11 cellular contexts compared by ENCODE assay signal in the genomic region with DNA sequence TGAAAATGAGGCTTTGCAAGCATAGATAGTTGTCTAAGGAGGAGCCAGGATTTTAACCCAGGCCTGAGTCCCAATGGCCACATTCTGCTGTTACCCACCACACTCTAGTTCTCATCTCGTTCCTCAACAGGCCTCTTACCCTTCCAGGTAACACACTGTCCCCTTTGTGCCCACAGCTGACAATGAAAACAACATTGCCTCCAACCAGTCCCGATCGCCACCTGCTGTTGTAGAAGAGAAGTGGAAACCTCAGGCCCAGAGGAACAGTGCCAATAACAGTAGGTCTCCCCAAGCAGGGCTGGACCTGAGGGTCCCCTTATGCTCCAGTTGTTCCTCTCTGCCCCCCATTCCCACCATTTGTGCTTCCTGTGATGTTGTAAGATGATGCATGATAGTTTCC. TPM values are rescaled to one million over a fixed set of nuclear protein-coding genes. Genes with fewer than 3 reads are reported as not detected.
DNase-seq lines count a peak whose midpoint lies in the region; ATAC-seq, FAIRE-seq and TF ChIP-seq lines count a peak whose summit lies in the region.
"Had no signal": no experiment of that assay in that cellular context is flagged by ENCODE, and none has a peak within 500 bp of the region (broad histone marks: within the 10 kb centered on the region; RNA-seq: fewer than 3 reads in every experiment).

No MANE protein-coding gene starts in this region.

- WGBS in sigmoid colon, 2 donors: 31 to 76% methylated on average over 3 of the region's 3 CpGs
- 78 to 91% methylated on average over 3 of the region's 3 CpGs for WGBS in tibial nerve, 2 donors

- H4K20me1 ChIP-seq in OCI-LY1 (ENCODE audit: insufficient read depth, low read length) (no peaks in the 10 kb centered on the region), endothelial cell of umbilical vein (replicated peaks; ENCODE audit: control insufficient read depth, extremely low read depth, insufficient read depth, low read length) (no peaks in the 10 kb centered on the region)

- no peaks in the 10 kb centered on the region for H3F3A ChIP-seq in OCI-LY1 (ENCODE audit: insufficient read depth, low read length)

- H3K4me1 ChIP-seq in OCI-LY1 (ENCODE audit: insufficient read depth, low read length, severe bottlenecking): no peaks in the 10 kb centered on the region
- H3K4me1 ChIP-seq in endothelial cell of umbilical vein (ENCODE audit: control insufficient read depth, extremely low read depth, insufficient read depth, low read length): peaks cover 4% of the 10 kb centered on the region
- no peaks in the 10 kb centered on the region for H3K4me1 ChIP-seq in sigmoid colon
- H3K4me1 ChIP-seq in tibial nerve: no peaks in the 10 kb centered on the region

- H3K4me2 ChIP-seq in OCI-LY1 (ENCODE audit: low read length) (no peak overlapping the region), endothelial cell of umbilical vein (ENCODE audit: insufficient read depth, low read length) (no peak overlapping the region)

- dilution Hi-C loops in endothelial cell of umbilical vein (cut with MboI; ENCODE audit: extremely low pct_ligation_motif_present, low sequenced_read_pairs): no loop called here

- no peaks in the 10 kb centered on the region for H3K36me3 ChIP-seq in OCI-LY1 (ENCODE audit: insufficient read depth, low read length)
- peaks cover 22 to 37% of the 10 kb centered on the region in 2 experiments for H3K36me3 ChIP-seq in endothelial cell of umbilical vein (ENCODE audit: control insufficient read depth in 2 of 2, extremely low read depth in 1 of 2, insufficient read depth in 2 of 2, low read length in 2 of 2)
- peaks cover 0 to 22% (median 1%) of the 10 kb centered on the region in 4 donors for H3K36me3 ChIP-seq in sigmoid colon
- peaks cover 0 to 81% (median 0%) of the 10 kb centered on the region in 3 donors for H3K36me3 ChIP-seq in tibial nerve

- H3K27ac ChIP-seq in OCI-LY1 (ENCODE audit: low read depth, low read length, poor library complexity, severe bottlenecking): no peak overlapping the region
- no peak overlapping the region for H3K27ac ChIP-seq in endothelial cell of umbilical vein (ENCODE audit: insufficient read depth, low read depth, low read length)
- H3K27ac ChIP-seq in sigmoid colon: no peak overlapping the region
- H3K27ac ChIP-seq in tibial nerve: no peak overlapping the region

- H3K9ac ChIP-seq in OCI-LY1 (ENCODE audit: low read length) (no peak overlapping the region), endothelial cell of umbilical vein (replicated peaks; ENCODE audit: extremely low read depth, insufficient read depth, low read length) (no peak overlapping the region)

- no peaks in the 10 kb centered on the region for H3K9me1 ChIP-seq in endothelial cell of umbilical vein (replicated peaks; ENCODE audit: control insufficient read depth, extremely low read depth, insufficient read depth, low read length)

- BruUV-seq in endothelial cell of umbilical vein (replicated peaks; lab: Mats Ljungman, UMichigan): no TSS peak

- CTCF ChIA-PET in endothelial cell of umbilical vein (lab: Charles Lee): interaction anchor here (0.6 to 1.9 kb wide), 10 partner anchors 8 to 365 kb away, joined by 3 to 21 read pairs (median 3); no protein-coding TSS in a partner anchor

- no peak for FAIRE-seq in endothelial cell of umbilical vein (lab: Jason Lieb, UNC)
- FAIRE-seq: islet of Langerhans had no signal

- intact Hi-C loops in endothelial cell of umbilical vein (cut with micrococcal nuclease): loop anchor here (2.0 kb wide), 2 partner anchors 241 to 311 kb away; no protein-coding TSS in a partner anchor
- intact Hi-C loops in sigmoid colon (cut with DNase I): no loop called here

- DNase-seq in GM20000 (ENCODE audit: low spot score) (no peak), endothelial cell of umbilical vein (ENCODE audit: low read depth, low spot score) (peak; percentile 19), sigmoid colon (peak; percentile 19), tibial nerve (ENCODE audit: low spot score in 2 of 2) (no peak), cerebellar nuclear complex (lab: John Stamatoyannopoulos, UW) (no peak)
- DNase-seq: aorta; stimulated activated CD4-positive, alpha-beta T cell treated with anti-CD3 and anti-CD28 coated beads, Interleukin-2, amount 100 ng/mL, for 48 hours; T-helper 2 cell had no signal

- H3K79me2 ChIP-seq in OCI-LY1 (ENCODE audit: insufficient read depth, low read length): no peaks in the 10 kb centered on the region
- no peaks in the 10 kb centered on the region for H3K79me2 ChIP-seq in endothelial cell of umbilical vein (ENCODE audit: control insufficient read depth, insufficient read depth, low read length)

- TF ChIP-seq CTCF in GM20000 (IDR thresholded peaks at IDR 0.05; ENCODE audit: extremely low read depth, missing control alignments) (peak; percentile 26), OCI-LY1 (IDR thresholded peaks at IDR 0.05; ENCODE audit: low read length) (peak; percentile 48), endothelial cell of umbilical vein (IDR thresholded peaks at IDR 0.05; ENCODE audit: extremely low read depth in 1 of 2, insufficient read depth in 1 of 2, low read depth in 1 of 2, low read length in 2 of 2) (peak in 1 of 2 donors; percentile 29), sigmoid colon (IDR thresholded peaks at IDR 0.05) (peak in 1 of 4 experiments; percentile 14), tibial nerve (IDR thresholded peaks at IDR 0.05) (no peak)

- H3K4me3 ChIP-seq in OCI-LY1 (ENCODE audit: low read depth, low read length, poor library complexity, severe bottlenecking) (no peak overlapping the region), endothelial cell of umbilical vein (replicated peaks in 1 of 3; ENCODE audit: insufficient read depth in 1 of 3, low read depth in 1 of 3, low read length in 3 of 3) (no peak overlapping the region), sigmoid colon (no peak overlapping the region), tibial nerve (no peak overlapping the region)

- H2AFZ ChIP-seq in OCI-LY1 (ENCODE audit: low read length) (no peak overlapping the region), endothelial cell of umbilical vein (ENCODE audit: low read depth, low read length) (no peak overlapping the region)

- TF ChIP-seq POLR2A in endothelial cell of umbilical vein (IDR thresholded peaks at IDR 0.05; ENCODE audit: low read depth, low read length) (no peak), sigmoid colon (IDR thresholded peaks at IDR 0.05) (no peak), tibial nerve (IDR thresholded peaks at IDR 0.05) (no peak)

- H3K27me3 ChIP-seq in OCI-LY1 (ENCODE audit: insufficient read depth, low read length): no peaks in the 10 kb centered on the region
- H3K27me3 ChIP-seq in endothelial cell of umbilical vein (ENCODE audit: control insufficient read depth in 2 of 2, insufficient read depth in 2 of 2, low read length in 2 of 2): no peaks in the 10 kb centered on the region
- no peaks in the 10 kb centered on the region for H3K27me3 ChIP-seq in sigmoid colon
- H3K27me3 ChIP-seq in tibial nerve: no peaks in the 10 kb centered on the region

- POLR2A ChIA-PET in endothelial cell of umbilical vein (lab: Charles Lee): no interaction called here

- H3K9me3 ChIP-seq in OCI-LY1 (ENCODE audit: low read length): no peaks in the 10 kb centered on the region
- no peaks in the 10 kb centered on the region for H3K9me3 ChIP-seq in endothelial cell of umbilical vein (replicated peaks; ENCODE audit: control insufficient read depth, insufficient read depth, low read length)
- no peaks in the 10 kb centered on the region for H3K9me3 ChIP-seq in sigmoid colon
- H3K9me3 ChIP-seq in tibial nerve: peaks cover 0 to 11% (median 0%) of the 10 kb centered on the region in 4 donors

- H3K9me2 ChIP-seq in OCI-LY1 (ENCODE audit: low read depth, low read length): no peaks in the 10 kb centered on the region

- no peak for ATAC-seq in HG03196 (IDR thresholded peaks at IDR 0.05; ENCODE audit: unreplicated experiment)

- TF ChIP-seq EP300 in sigmoid colon (IDR thresholded peaks at IDR 0.05) (no peak), tibial nerve (IDR thresholded peaks at IDR 0.05) (no peak)

TF ChIP-seq in endothelial cell of umbilical vein, 7 proteins besides CTCF, POLR2A, EP300 and RAD21:
- no peak for TF ChIP-seq JUN (IDR thresholded peaks at IDR 0.05; ENCODE audit: borderline replicate concordance, insufficient read depth, insufficient read length, low read depth)
- TF ChIP-seq POLR2AphosphoS5 (IDR thresholded peaks at IDR 0.05; ENCODE audit: insufficient read depth, low read depth, low read length): no peak
- no peak for TF ChIP-seq EZH2 (IDR thresholded peaks at IDR 0.05; ENCODE audit: borderline replicate concordance, low read depth, low read length, severe bottlenecking)

RNA-seq across cellular contexts. Expression of a gene that starts 30.4 kb away (rescaled TPM):
- total RNA-seq in endothelial cell of umbilical vein: not detected in 2 replicates
- not detected in 2 replicates for polyA plus RNA-seq in endothelial cell of umbilical vein
- 0.04 and 0.06 TPM in 2 replicates for polyA plus RNA-seq in endothelial cell of umbilical vein (2011; cell fraction: cytosol; rRNA removed)
- polyA plus RNA-seq in endothelial cell of umbilical vein (2011; cell fraction: nucleus; rRNA removed): 0.45 TPM in 1 of 2 replicates, not detected in the other
- not detected in 2 replicates for polyA plus RNA-seq in endothelial cell of umbilical vein (2012)
- polyA minus RNA-seq in endothelial cell of umbilical vein: 0.70 TPM in 1 of 2 replicates, not detected in the other
- not detected for polyA minus RNA-seq in endothelial cell of umbilical vein (2011; cell fraction: cytosol; rRNA and poly(A)+ RNA removed)
- polyA minus RNA-seq in endothelial cell of umbilical vein (2011; cell fraction: nucleus; rRNA and poly(A)+ RNA removed): not detected in 2 replicates
- total RNA-seq in sigmoid colon: not detected
- polyA plus RNA-seq in sigmoid colon: under 1 TPM in 1 of 3 donors, not detected in 2; 0.66 TPM
- not detected for total RNA-seq in tibial nerve
- total RNA-seq: aorta had no signal

RNA-seq across cellular contexts. Expression of a gene that starts 51.4 kb away (rescaled TPM):
- 0.51 and 0.97 TPM in 2 replicates for total RNA-seq in endothelial cell of umbilical vein
- polyA plus RNA-seq in endothelial cell of umbilical vein: 0.46 and 0.88 TPM in 2 replicates
- polyA plus RNA-seq in endothelial cell of umbilical vein (2011; cell fraction: cytosol; rRNA removed): 0.27 and 0.39 TPM in 2 replicates
- polyA plus RNA-seq in endothelial cell of umbilical vein (2011; cell fraction: nucleus; rRNA removed): 2.7 and 4.0 TPM in 2 replicates
- 0.95 and 4.5 TPM in 2 replicates for polyA plus RNA-seq in endothelial cell of umbilical vein (2012)
- polyA minus RNA-seq in endothelial cell of umbilical vein: 0.15 and 1.4 TPM in 2 replicates
- not detected for polyA minus RNA-seq in endothelial cell of umbilical vein (2011; cell fraction: cytosol; rRNA and poly(A)+ RNA removed)
- polyA minus RNA-seq in endothelial cell of umbilical vein (2011; cell fraction: nucleus; rRNA and poly(A)+ RNA removed): 0.19 and 0.82 TPM in 2 replicates
- total RNA-seq in sigmoid colon: 1 to 10 TPM in 1 of 4 donors, not detected in 3; 1.4 TPM
- 1 to 10 TPM; 2.5 to 6.9 (median 4.8) TPM for polyA plus RNA-seq in sigmoid colon
- not detected for total RNA-seq in tibial nerve
- total RNA-seq: aorta had no signal

Comparison
In these comparisons a context has a peak if more than half of its experiments do, and no peak if none do; other contexts are left out.
1. DNase-seq: peak in endothelial cell of umbilical vein (single experiment) and sigmoid colon (single experiment); none in GM20000 (single experiment), tibial nerve (0 of 2) and cerebellar nuclear complex (0 of 2).
2. CTCF ChIP-seq: peak in GM20000 (single experiment) and OCI-LY1 (single experiment); none in tibial nerve (0 of 5).